ENCODE assay signal across 16 cellular contexts in the genomic region with DNA sequence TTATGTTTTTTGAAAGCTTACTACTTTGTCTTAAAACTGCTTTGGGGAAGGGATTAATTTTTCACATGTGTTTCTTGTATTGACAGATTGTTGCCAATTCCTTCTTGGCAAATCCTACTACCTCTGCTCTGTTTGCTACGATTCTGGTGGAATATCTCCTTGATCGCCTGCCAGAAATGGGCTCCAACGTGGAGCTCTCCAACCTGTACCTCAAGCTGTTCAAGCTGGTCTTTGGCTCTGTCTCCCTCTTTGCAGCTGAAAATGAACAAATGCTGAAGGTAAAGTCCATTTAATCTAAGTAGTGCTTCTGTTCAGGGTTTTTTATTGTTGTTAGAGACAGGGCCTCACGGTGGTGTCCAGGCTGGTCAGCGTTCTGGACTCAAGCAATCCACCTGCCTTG. TPM values are rescaled to one million over a fixed set of nuclear protein-coding genes. Genes with fewer than 3 reads are reported as not detected.
A peak's percentile ranks its signal among the peaks of the same experiment; 100 is the strongest.
DNase-seq lines count a peak whose midpoint lies in the region; ATAC-seq and TF ChIP-seq lines count a peak whose summit lies in the region.
"Had no signal": no experiment of that assay in that cellular context is flagged by ENCODE, and none has a peak within 500 bp of the region (broad histone marks: within the 10 kb centered on the region; RNA-seq: fewer than 3 reads in every experiment).

No MANE protein-coding gene starts in this region.

- peaks cover 79% of the 10 kb centered on the region for H3K36me3 Mint-ChIP-seq in brain
- H3K36me3 Mint-ChIP-seq in nephron progenitor cell (ENCODE audit: low read depth), result peaks cover 83% of the 10 kb centered on the region
- peaks cover 20% of the 10 kb centered on the region for H3K36me3 Mint-ChIP-seq in natural killer cell treated with Interleukin-12 subunit alpha and Interleukin-12 subunit beta and Interleukin-15 and Interleukin-18, amount 100 ng/mL, for 72 hours

- in situ Hi-C loops in G401 (cut with HindIII; ENCODE audit: low sequenced_read_pairs), result no loop called here

- TF ChIP-seq CTCF in brain (conservative IDR thresholded peaks at IDR 0.05) (no peak), nephron progenitor cell (IDR thresholded peaks at IDR 0.05) (no peak)

- peak overlapping the region in 2 of 5 experiments; percentile 24 to 63 for H3K4me3 Mint-ChIP-seq in brain
- no peak overlapping the region for H3K4me3 Mint-ChIP-seq in nephron progenitor cell
- H3K4me3 Mint-ChIP-seq in natural killer cell treated with Interleukin-12 subunit alpha and Interleukin-12 subunit beta and Interleukin-15 and Interleukin-18, amount 100 ng/mL, for 72 hours, result no peak overlapping the region
- H3K4me3 Mint-ChIP-seq: CD4-positive, alpha-beta T cell had no signal

- no peaks in the 10 kb centered on the region for H3K9me3 Mint-ChIP-seq in brain
- no peaks in the 10 kb centered on the region for H3K9me3 Mint-ChIP-seq in nephron progenitor cell
- no peaks in the 10 kb centered on the region for H3K9me3 Mint-ChIP-seq in natural killer cell treated with Interleukin-12 subunit alpha and Interleukin-12 subunit beta and Interleukin-15 and Interleukin-18, amount 100 ng/mL, for 72 hours
- H3K9me3 Mint-ChIP-seq: CD4-positive, alpha-beta T cell had no signal

- H3K27ac Mint-ChIP-seq in brain (peak overlapping the region in 4 of 5 experiments; percentile 69 to 90 (median 84)), nephron progenitor cell (peak overlapping the region; percentile 50)
- H3K27ac Mint-ChIP-seq in natural killer cell treated with Interleukin-12 subunit alpha and Interleukin-12 subunit beta and Interleukin-15 and Interleukin-18, amount 100 ng/mL, for 72 hours, result no peak overlapping the region
- H3K27ac Mint-ChIP-seq: CD4-positive, alpha-beta T cell had no signal

- peaks cover 4% of the 10 kb centered on the region for H3K4me1 Mint-ChIP-seq in brain
- no peaks in the 10 kb centered on the region for H3K4me1 Mint-ChIP-seq in nephron progenitor cell
- H3K4me1 Mint-ChIP-seq in natural killer cell treated with Interleukin-12 subunit alpha and Interleukin-12 subunit beta and Interleukin-15 and Interleukin-18, amount 100 ng/mL, for 72 hours (ENCODE audit: low read depth in 2 of 2), result peaks cover 0 to 2% of the 10 kb centered on the region in 2 donors

- peak; percentile 24 for DNase-seq in Ammon's horn (ENCODE audit: low spot score)
- peak; percentile 99 for DNase-seq in G401 (ENCODE audit: low spot score)
- DNase-seq in nephron progenitor cell, result no peak
- no peak for DNase-seq in natural killer cell treated with Interleukin-12 subunit alpha and Interleukin-12 subunit beta and Interleukin-15 and Interleukin-18, amount 100 ng/mL, for 72 hours (ENCODE audit: low spot score)
- DNase-seq in HT-29 (ENCODE audit: low spot score), result no peak
- DNase-seq: CD4-positive, alpha-beta T cell; NCI-H1105 treated with DMSO at 0.1 percent for 48 hours; NCI-H187; NCI-H2107; NCI-H226; NCI-H526; NK-92 treated with Interleukin-12 subunit alpha and Interleukin-12 subunit beta, amount 100 ng/mL, for 24 hours; OCI-M1; Right ventricle myocardium superior had no signal

- ATAC-seq in HG03469 (IDR thresholded peaks at IDR 0.05; ENCODE audit: unreplicated experiment), result no peak
- no peak for ATAC-seq in natural killer cell treated with Interleukin-12 subunit alpha and Interleukin-12 subunit beta and Interleukin-15 and Interleukin-18, amount 100 ng/mL, for 72 hours

- H3K27me3 Mint-ChIP-seq in brain, result no peaks in the 10 kb centered on the region
- no peaks in the 10 kb centered on the region for H3K27me3 Mint-ChIP-seq in nephron progenitor cell (ENCODE audit: low read depth, poor library complexity)
- H3K27me3 Mint-ChIP-seq in natural killer cell treated with Interleukin-12 subunit alpha and Interleukin-12 subunit beta and Interleukin-15 and Interleukin-18, amount 100 ng/mL, for 72 hours, result no peaks in the 10 kb centered on the region
- H3K27me3 Mint-ChIP-seq: CD4-positive, alpha-beta T cell had no signal

RNA-seq across cellular contexts. Expression of a gene that starts 33.6 kb away (rescaled TPM):
- 12.2 and 17.3 TPM in 2 replicates for total RNA-seq in G401 (2014; rRNA removed; shearing (Covaris generic))
- 32.3 TPM for polyA plus RNA-seq in brain (ENCODE audit: insufficient read depth, low read depth, low replicate concordance)
- total RNA-seq in natural killer cell treated with Interleukin-12 subunit alpha and Interleukin-12 subunit beta and Interleukin-15 and Interleukin-18, amount 100 ng/mL, for 72 hours, result 10 to 100 TPM; 57.9 to 78.3 TPM
- 21.0 and 22.3 TPM in 2 replicates for total RNA-seq in HT-29 (2014; rRNA removed; shearing (Covaris generic))

RNA-seq across cellular contexts. Expression of a gene that starts 42.1 kb away (rescaled TPM):
- total RNA-seq in G401 (2014; rRNA removed; shearing (Covaris generic)), result 3.9 and 18.1 TPM in 2 replicates
- polyA plus RNA-seq in brain (ENCODE audit: insufficient read depth, low read depth, low replicate concordance), result 62.5 TPM
- total RNA-seq in natural killer cell treated with Interleukin-12 subunit alpha and Interleukin-12 subunit beta and Interleukin-15 and Interleukin-18, amount 100 ng/mL, for 72 hours, result not detected
- not detected in 2 replicates for total RNA-seq in HT-29 (2014; rRNA removed; shearing (Covaris generic))
- total RNA-seq: Right ventricle myocardium superior had no signal

Comparison
In these comparisons a context has a peak if more than half of its experiments do, and no peak if none do; other contexts are left out.
1. DNase-seq: peak in Ammon's horn (single experiment) and G401 (single experiment); none in nephron progenitor cell (single experiment), natural killer cell treated with Interleukin-12 subunit alpha and Interleukin-12 subunit beta and Interleukin-15 and Interleukin-18, amount 100 ng/mL, for 72 hours (single experiment) and HT-29 (single experiment).
2. H3K27ac Mint-ChIP-seq: peak in brain (4 of 5) and nephron progenitor cell (single experiment); none in natural killer cell treated with Interleukin-12 subunit alpha and Interleukin-12 subunit beta and Interleukin-15 and Interleukin-18, amount 100 ng/mL, for 72 hours (0 of 2).